In genomic region chr17:69733171-69734014, GRCh38 we compare ENCODE assay signal across 9 cellular contexts.
DNase-seq lines count a peak whose midpoint lies in the region; ATAC-seq and TF ChIP-seq lines count a peak whose summit lies in the region.
"Had no signal": no experiment of that assay in that cellular context is flagged by ENCODE, and none has a peak within 500 bp of the region (broad histone marks: within the 10 kb centered on the region; RNA-seq: fewer than 3 reads in every experiment).

No MANE protein-coding gene starts in this region.

- peaks cover 34% of the 10 kb centered on the region for H3K4me1 ChIP-seq in RWPE2 (ENCODE audit: insufficient read depth, poor library complexity, severe bottlenecking)
- peaks cover 39% of the 10 kb centered on the region for H3K4me1 ChIP-seq in skeletal muscle satellite cell (ENCODE audit: control insufficient read depth, insufficient read depth, low read length)

- H3K9me3 ChIP-seq in RWPE2 (ENCODE audit: severe bottlenecking) (no peaks in the 10 kb centered on the region), skeletal muscle satellite cell (replicated peaks; ENCODE audit: low read length) (no peaks in the 10 kb centered on the region)

- H3K27me3 Mint-ChIP-seq in endothelial cell (ENCODE audit: unreplicated experiment): no peaks in the 10 kb centered on the region

- no peaks in the 10 kb centered on the region for H3K9me3 Mint-ChIP-seq in endothelial cell (ENCODE audit: unreplicated experiment)

- peak overlapping the region; percentile 81 for H3K27ac ChIP-seq in RWPE2 (ENCODE audit: poor library complexity, severe bottlenecking)

- H3K36me3 ChIP-seq in RWPE2 (ENCODE audit: low read depth): no peaks in the 10 kb centered on the region
- H3K36me3 ChIP-seq in skeletal muscle satellite cell (ENCODE audit: insufficient read depth, low read length): no peaks in the 10 kb centered on the region

- peak overlapping the region; percentile 68 for H3K4me2 ChIP-seq in skeletal muscle satellite cell (ENCODE audit: low read length)

- no peaks in the 10 kb centered on the region for H3K36me3 Mint-ChIP-seq in endothelial cell (ENCODE audit: low read depth, unreplicated experiment)

- no peak for TF ChIP-seq CTCF in RWPE2 (IDR thresholded peaks at IDR 0.05; ENCODE audit: poor library complexity, severe bottlenecking)
- no peak for TF ChIP-seq CTCF in endothelial cell (IDR thresholded peaks at IDR 0.05; ENCODE audit: unreplicated experiment)

- DNase-seq in HCEC 1CT (peak; percentile 97), RWPE2 (ENCODE audit: low spot score) (peak; percentile 73), fibroblast of the conjunctiva (ENCODE audit: low read depth) (peak; percentile 75), posterior vena cava (ENCODE audit: low spot score) (no peak), endothelial cell (ENCODE audit: low spot score) (no peak), occipital lobe (lab: John Stamatoyannopoulos, UW) (no peak)
- DNase-seq: activated naive CD4-positive, alpha-beta T cell treated with anti-CD3 and anti-CD28 coated beads for 36 hours had no signal

- H3K27ac Mint-ChIP-seq in endothelial cell (ENCODE audit: unreplicated experiment): no peak overlapping the region
- H3K27ac Mint-ChIP-seq: activated naive CD4-positive, alpha-beta T cell treated with anti-CD3 and anti-CD28 coated beads for 36 hours had no signal

- no peak overlapping the region for H3K4me3 Mint-ChIP-seq in endothelial cell (ENCODE audit: unreplicated experiment)
- H3K4me3 Mint-ChIP-seq: activated naive CD4-positive, alpha-beta T cell treated with anti-CD3 and anti-CD28 coated beads for 36 hours had no signal

- intact Hi-C loops in posterior vena cava (cut with DNase I): no loop called here

- no peaks in the 10 kb centered on the region for H3K4me1 Mint-ChIP-seq in endothelial cell (ENCODE audit: unreplicated experiment)

- H3K9ac ChIP-seq in skeletal muscle satellite cell (ENCODE audit: low read depth, low read length): peak overlapping the region; percentile 14

- no peak overlapping the region for H3K4me3 ChIP-seq in RWPE2 (ENCODE audit: severe bottlenecking)
- peak overlapping the region; percentile 37 for H3K4me3 ChIP-seq in skeletal muscle satellite cell (ENCODE audit: low read length)

- ATAC-seq in RWPE2 (ENCODE audit: low read depth): peak; percentile 97
- no peak for ATAC-seq in GM21447 (IDR thresholded peaks at IDR 0.05; ENCODE audit: unreplicated experiment)

- no peaks in the 10 kb centered on the region for H3K27me3 ChIP-seq in RWPE2 (ENCODE audit: insufficient read depth, poor library complexity, severe bottlenecking)
- H3K27me3 ChIP-seq in skeletal muscle satellite cell (ENCODE audit: control insufficient read depth, insufficient read depth, low read length): no peaks in the 10 kb centered on the region

Comparison
In these comparisons a context has a peak if more than half of its experiments do, and no peak if none do; other contexts are left out.
1. DNase-seq: peak in HCEC 1CT (single experiment), RWPE2 (single experiment) and fibroblast of the conjunctiva (single experiment); none in posterior vena cava (single experiment), endothelial cell (single experiment) and occipital lobe (single experiment).